1 cellular context compared by ENCODE assay signal in genomic region chr1:154272217-154272998, GRCh38.
A peak's percentile ranks its signal among the peaks of the same experiment; 100 is the strongest.
TF ChIP-seq lines count a peak whose summit lies in the region.

TSS of gene HAX1 (plus strand) at chr1:154272629. CDS start at chr1:154272724, 95 bp downstream.

TF ChIP-seq in HEK293, 187 proteins besides CTCF, POLR2A, EP300 and RAD21 (continued from another document):
- TF ChIP-seq ZNF449 (tag by site-specific recombination; IDR thresholded peaks at IDR 0.05), result no peak
- TF ChIP-seq ZNF391 (tag by site-specific recombination; IDR thresholded peaks at IDR 0.05; ENCODE audit: borderline replicate concordance, low read depth), result peak; percentile 72; the same call in 1 of the 2 replicates
- no peak for TF ChIP-seq REPIN1 (tag by site-specific recombination; IDR thresholded peaks at IDR 0.05; ENCODE audit: low read depth)
- TF ChIP-seq ZNF843 (tag by site-specific recombination; IDR thresholded peaks at IDR 0.05), result 0 out of 2 replicates have a peak, but pooled peaks have one; percentile 17
- TF ChIP-seq ZNF138 (tag by site-specific recombination; IDR thresholded peaks at IDR 0.05; ENCODE audit: borderline replicate concordance), result no peak
- TF ChIP-seq ZNF561 (tag by site-specific recombination; IDR thresholded peaks at IDR 0.05; ENCODE audit: borderline replicate concordance), result peak; percentile 81; the same call in 1 of the 2 replicates
- TF ChIP-seq ZNF335 (tag by site-specific recombination; conservative IDR thresholded peaks at IDR 0.05), result peak; percentile 70
- TF ChIP-seq ZNF555 (tag by site-specific recombination; conservative IDR thresholded peaks at IDR 0.05), result no peak
- no peak for TF ChIP-seq ZFP41 (tag by site-specific recombination; IDR thresholded peaks at IDR 0.05; ENCODE audit: borderline replicate concordance)
- no peak for TF ChIP-seq ZNF121 (tag by site-specific recombination; IDR thresholded peaks at IDR 0.05)
- TF ChIP-seq ZXDB (tag by site-specific recombination; IDR thresholded peaks at IDR 0.05), result peak; percentile 85
- TF ChIP-seq EGR2 (tag by site-specific recombination; IDR thresholded peaks at IDR 0.05; ENCODE audit: low read depth), result peak; percentile 89
- TF ChIP-seq OVOL3 (tag by site-specific recombination; IDR thresholded peaks at IDR 0.05), result no peak
- TF ChIP-seq ZNF645 (tag by site-specific recombination; IDR thresholded peaks at IDR 0.05), result no peak
- no peak for TF ChIP-seq ZNF596 (tag by site-specific recombination; IDR thresholded peaks at IDR 0.05)
- TF ChIP-seq ZNF155 (tag by site-specific recombination; IDR thresholded peaks at IDR 0.05), result no peak
- TF ChIP-seq WT1 (tag by site-specific recombination; IDR thresholded peaks at IDR 0.05), result no peak
- peak; percentile 95 for TF ChIP-seq TRIM28 (IDR thresholded peaks at IDR 0.05; ENCODE audit: borderline replicate concordance, low read length)
- no peak for TF ChIP-seq ZBTB49 (tag by site-specific recombination; IDR thresholded peaks at IDR 0.05; ENCODE audit: low read depth)
- TF ChIP-seq ZSCAN4 (tag by site-specific recombination; IDR thresholded peaks at IDR 0.05), result no peak
- TF ChIP-seq ZNF292 (tag by site-specific recombination; IDR thresholded peaks at IDR 0.05; ENCODE audit: borderline replicate concordance, low read depth), result no peak
- TF ChIP-seq ZNF223 (tag by site-specific recombination; IDR thresholded peaks at IDR 0.05), result no peak
- TF ChIP-seq ZNF658 (tag by site-specific recombination; IDR thresholded peaks at IDR 0.05), result no peak
- peak; percentile 54; the same call in 1 of the 2 replicates for TF ChIP-seq ZBTB20 (tag by site-specific recombination; IDR thresholded peaks at IDR 0.05)
- no peak for TF ChIP-seq GLI2 (tag by site-specific recombination; IDR thresholded peaks at IDR 0.05; ENCODE audit: borderline replicate concordance, low read depth)
- no peak for TF ChIP-seq ZNF239 (tag by site-specific recombination; IDR thresholded peaks at IDR 0.05)
- peak; percentile 78 for TF ChIP-seq PRDM10 (tag by site-specific recombination; IDR thresholded peaks at IDR 0.05)
- TF ChIP-seq ZNF571 (tag by site-specific recombination; IDR thresholded peaks at IDR 0.05), result no peak
- peak; percentile 81; the same call in 1 of the 2 replicates for TF ChIP-seq ZNF600 (tag by site-specific recombination; IDR thresholded peaks at IDR 0.05)
- peak; percentile 84; the same call in 1 of the 2 replicates for TF ChIP-seq ZEB2 (tag by site-specific recombination; IDR thresholded peaks at IDR 0.05)
- no peak for TF ChIP-seq ZNF514 (tag by site-specific recombination; IDR thresholded peaks at IDR 0.05)
- 0 out of 2 replicates have a peak, but pooled peaks have one; percentile 68 for TF ChIP-seq ZNF2 (tag by site-specific recombination; IDR thresholded peaks at IDR 0.05)
- no peak for TF ChIP-seq PRDM6 (tag by site-specific recombination; IDR thresholded peaks at IDR 0.05)
- TF ChIP-seq REST (tag by site-specific recombination; IDR thresholded peaks at IDR 0.05), result no peak; the same call in 1 of the 2 replicates
- no peak for TF ChIP-seq ZNF132 (tag by site-specific recombination; IDR thresholded peaks at IDR 0.05; ENCODE audit: borderline replicate concordance)
- no peak for TF ChIP-seq ZNF311 (tag by site-specific recombination; IDR thresholded peaks at IDR 0.05; ENCODE audit: borderline replicate concordance)
